8 cellular contexts compared by ENCODE assay signal in genomic region chrX:30144221-30144620, GRCh38.
"Had no signal": no experiment of that assay in that cellular context is flagged by ENCODE, and none has a peak within 500 bp of the region (broad histone marks: within the 10 kb centered on the region; RNA-seq: fewer than 3 reads in every experiment).

No MANE protein-coding gene starts in this region.

- H3K4me3 ChIP-seq: GM12878 had no signal

- ATAC-seq: GM12878 had no signal

- DNase-seq: GDM1, GF-D8 had no signal

- FAIRE-seq: G401.6, GM12878, GM12891, GM12892, GM18507, GM19239 had no signal
